Comparison of ENCODE assay signal across 1 cellular context in genomic region chr1:40057310-40058030, GRCh38.
TF ChIP-seq lines count a peak whose summit lies in the region.

No MANE protein-coding gene starts in this region.

TF ChIP-seq in HepG2, 621 proteins besides CTCF, POLR2A, EP300 and RAD21:
- TF ChIP-seq HDAC2 (CRISPR knock-in tag; IDR thresholded peaks at IDR 0.05) = 0 out of 2 replicates have a peak, but pooled peaks have one; percentile 12
- TF ChIP-seq SOX5 (CRISPR knock-in tag; IDR thresholded peaks at IDR 0.05; ENCODE audit: borderline replicate concordance) = peak; percentile 82; the same call in 1 of the 2 replicates
- no peak for TF ChIP-seq ZNF276 (CRISPR knock-in tag; IDR thresholded peaks at IDR 0.05; ENCODE audit: low read depth)
- no peak for TF ChIP-seq MAFF (IDR thresholded peaks at IDR 0.05; ENCODE audit: low read depth, low read length)
- peak; percentile 21; the same call in 1 of the 2 replicates for TF ChIP-seq GATAD2A (CRISPR knock-in tag; IDR thresholded peaks at IDR 0.05)
- 0 out of 2 replicates have a peak, but pooled peaks have one; percentile 34 for TF ChIP-seq SOX13 (IDR thresholded peaks at IDR 0.05)
- TF ChIP-seq SOX13 (CRISPR knock-in tag; conservative IDR thresholded peaks at IDR 0.05 in 1 of 2, IDR thresholded peaks at IDR 0.05 in 1 of 2) = peak in 1 of 2 experiments; percentile 95; a peak in 2 of 4 replicates
- no peak for TF ChIP-seq SOX6 (IDR thresholded peaks at IDR 0.05)
- TF ChIP-seq SOX6 (CRISPR knock-in tag; IDR thresholded peaks at IDR 0.05) = peak; percentile 62; the same call in 1 of the 2 replicates
